ENCODE assay signal across 8 cellular contexts in the genomic region with DNA sequence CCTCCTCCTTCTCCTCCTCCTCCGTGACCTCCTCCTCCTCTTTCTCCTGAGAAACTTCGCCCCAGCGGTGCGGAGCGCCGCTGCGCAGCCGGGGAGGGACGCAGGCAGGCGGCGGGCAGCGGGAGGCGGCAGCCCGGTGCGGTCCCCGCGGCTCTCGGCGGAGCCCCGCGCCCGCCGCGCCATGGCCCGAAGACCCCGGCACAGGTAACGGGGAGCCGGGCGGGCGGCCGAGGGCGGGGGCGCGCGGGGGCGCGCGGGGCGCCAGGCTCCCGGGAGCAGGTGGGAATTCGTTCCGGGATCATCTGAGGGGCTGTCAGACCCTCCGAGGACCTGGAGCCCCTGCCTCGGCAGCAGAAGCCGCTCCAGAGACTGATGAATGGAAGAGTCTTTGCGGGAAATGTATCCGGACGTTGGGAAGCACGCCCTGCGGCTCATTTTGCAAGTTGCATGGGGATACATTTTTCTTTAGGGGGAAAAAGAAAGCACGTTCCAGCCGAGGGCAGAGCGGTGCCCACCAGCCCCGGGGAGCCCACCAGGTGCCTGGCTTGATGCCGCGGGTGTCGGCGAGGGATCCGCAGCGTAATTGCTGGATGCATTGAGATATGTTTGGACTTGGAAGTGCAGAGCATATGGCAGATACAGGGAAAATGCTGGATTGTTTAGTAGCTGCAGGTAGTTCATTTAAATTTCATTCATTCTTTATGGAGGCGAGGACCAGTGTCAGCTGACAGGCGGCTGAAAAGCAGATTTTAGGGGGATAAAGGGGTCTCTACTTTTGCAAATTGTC. TPM values are rescaled to one million over a fixed set of nuclear protein-coding genes. Genes with fewer than 3 reads are reported as not detected.
DNase-seq lines count a peak whose midpoint lies in the region; ATAC-seq and TF ChIP-seq lines count a peak whose summit lies in the region.

No MANE protein-coding gene starts in this region.

- no peak overlapping the region for H4K8ac ChIP-seq in mesendoderm (ENCODE audit: low read depth, low read length)

- H3K27ac ChIP-seq in SJCRH30 (peak overlapping the region; percentile 45; the same call in 1 of the 2 replicates), colonic mucosa (peak overlapping the region; percentile 60), mesendoderm (ENCODE audit: low read depth, low read length) (no peak overlapping the region), uterus (no peak overlapping the region)

- no peaks in the 10 kb centered on the region for H3K79me2 ChIP-seq in mesendoderm (ENCODE audit: control insufficient read depth, insufficient read depth, low read length)

- TF ChIP-seq POLR2A in uterus (IDR thresholded peaks at IDR 0.05) = no peak

- H3K36me3 ChIP-seq in SJCRH30 (no peaks in the 10 kb centered on the region; the same call in 1 of the 2 replicates), colonic mucosa (no peaks in the 10 kb centered on the region), mesendoderm (ENCODE audit: control insufficient read depth, insufficient read depth, low read length) (no peaks in the 10 kb centered on the region), uterus (no peaks in the 10 kb centered on the region)

- peak overlapping the region; percentile 88 for H3K18ac ChIP-seq in mesendoderm (ENCODE audit: low read length)

- intact Hi-C loops in colonic mucosa (cut with DNase I) = no loop called here
- intact Hi-C loops in uterus (cut with DNase I; ENCODE audit: low total_unique reads) = no loop called here

- H3K27me3 ChIP-seq in SJCRH30 = no peaks in the 10 kb centered on the region; the same call in 1 of the 2 replicates
- no peaks in the 10 kb centered on the region for H3K27me3 ChIP-seq in colonic mucosa
- H3K27me3 ChIP-seq in mesendoderm (ENCODE audit: insufficient read depth, low read length, poor library complexity) = peaks cover 18% of the 10 kb centered on the region
- H3K27me3 ChIP-seq in uterus = peaks cover 0 to 30% of the 10 kb centered on the region in 2 donors

- no peak overlapping the region for H2BK5ac ChIP-seq in mesendoderm (ENCODE audit: low read length)

- no peaks in the 10 kb centered on the region for H3K79me1 ChIP-seq in mesendoderm (ENCODE audit: low read length)

- peaks cover 12% of the 10 kb centered on the region for H3K27me3 Mint-ChIP-seq in HFFc6 (ENCODE audit: insufficient read depth)

- WGBS in mesendoderm (ENCODE audit: extremely low coverage, insufficient coverage, low lambda C conversion rate) = no CpG with 5 or more reads among the region's 62 CpGs

- peak overlapping the region; percentile 88 for H3K4me3 Mint-ChIP-seq in HFFc6

- H3K9me3 ChIP-seq in SJCRH30 (replicated peaks) (no peaks in the 10 kb centered on the region), colonic mucosa (no peaks in the 10 kb centered on the region), uterus (no peaks in the 10 kb centered on the region)

- no peak overlapping the region for H2AK5ac ChIP-seq in mesendoderm (ENCODE audit: low read length)

- H3K4me2 ChIP-seq in mesendoderm (ENCODE audit: low read length) = peak overlapping the region; percentile 94

- H3K4me3 ChIP-seq in SJCRH30 (peak overlapping the region; percentile 81), colonic mucosa (peak overlapping the region; percentile 50), mesendoderm (ENCODE audit: low read length) (peak overlapping the region; percentile 54), uterus (peak overlapping the region; percentile 6 to 47)

- peak overlapping the region; percentile 74 to 93 for H3K9ac ChIP-seq in colonic mucosa (ENCODE audit: low read depth in 2 of 2, low read length in 2 of 2)
- H3K9ac ChIP-seq in mesendoderm (ENCODE audit: low read length) = peak overlapping the region; percentile 70

- H2BK120ac ChIP-seq in mesendoderm (ENCODE audit: low read depth, low read length) = no peak overlapping the region

- no peak overlapping the region for H3K27ac Mint-ChIP-seq in HFFc6

- H3K4me1 ChIP-seq in SJCRH30 (no peaks in the 10 kb centered on the region; the same call in 1 of the 2 replicates), colonic mucosa (no peaks in the 10 kb centered on the region), mesendoderm (ENCODE audit: control insufficient read depth, low read depth, low read length) (no peaks in the 10 kb centered on the region), uterus (peaks cover 0 to 19% of the 10 kb centered on the region in 2 donors)

- H3K36me3 Mint-ChIP-seq in HFFc6 (ENCODE audit: low read depth) = no peaks in the 10 kb centered on the region

- in situ Hi-C loops in Caki2 (cut with HindIII; ENCODE audit: low pct_unique_long_range_greater_than_20kb, low sequenced_read_pairs) = no loop called here

- DNase-seq in Caki2 (ENCODE audit: low read depth) (peak; percentile 38), HFFc6 (no peak), SJCRH30 (peak; percentile 41 to 60), colonic mucosa (peak; percentile 85), mesendoderm (peak; percentile 35), uterus (no peak)
- no peak for DNase-seq in stimulated activated naive CD4-positive, alpha-beta T cell treated with Interleukin-2 at 50 U/mL for 16 hours (lab: John Stamatoyannopoulos, UW)

- no peak overlapping the region for H2BK15ac ChIP-seq in mesendoderm (replicated peaks; ENCODE audit: low read depth)

- peaks cover 29% of the 10 kb centered on the region for H3K4me1 Mint-ChIP-seq in HFFc6 (ENCODE audit: low read depth)

- peak overlapping the region; percentile 83 for H3K56ac ChIP-seq in mesendoderm (ENCODE audit: low read length)

- no peak overlapping the region for H4K5ac ChIP-seq in mesendoderm (ENCODE audit: low read length)

- H3K4ac ChIP-seq in mesendoderm (ENCODE audit: low read depth, low read length) = peak overlapping the region; percentile 74

- TF ChIP-seq CTCF in HFFc6 (IDR thresholded peaks at IDR 0.05) = no peak
- no peak for TF ChIP-seq CTCF in colonic mucosa (IDR thresholded peaks at IDR 0.05)
- no peak for TF ChIP-seq CTCF in uterus (IDR thresholded peaks at IDR 0.05)

- no peak for ATAC-seq in HG02981 (IDR thresholded peaks at IDR 0.05; ENCODE audit: unreplicated experiment)

- H3K9me3 Mint-ChIP-seq in HFFc6 = no peaks in the 10 kb centered on the region

- no peak overlapping the region for H3K23ac ChIP-seq in mesendoderm (ENCODE audit: low read length)

RNA-seq across cellular contexts. Expression of gene MYB, which starts 0.4 kb away (rescaled TPM):
- total RNA-seq in Caki2 (2014; rRNA removed; shearing (Covaris generic); ENCODE audit: low replicate concordance) = 0.95 TPM in 1 of 2 replicates, not detected in the other
- total RNA-seq in HFFc6 (2021; fragmentation: NEBNext Ultra II Directional; extraction: Animal tissue kit (Norgen Biotek cat#: 25700)) = under 1 TPM; 0.17 to 0.35 (median 0.19) TPM
- total RNA-seq in SJCRH30 (2014; rRNA removed; shearing (Covaris generic)) = 5.3 and 6.4 TPM in 2 replicates
- total RNA-seq in colonic mucosa (10 to 100 TPM; 67.2 to 78.0 TPM), uterus (1 to 10 TPM in 1 of 4 donors, under 1 TPM in 2, not detected in 1; 0.18 to 4.0 (median 0.59) TPM)
- 0.80 TPM for polyA plus RNA-seq in mesendoderm (2013, experiment 1 of 2)
- polyA plus RNA-seq in mesendoderm (2013, experiment 2 of 2) = 0.66 TPM

Comparison
In these comparisons a context has a peak if more than half of its experiments do, and no peak if none do; other contexts are left out.
1. DNase-seq: peak in Caki2 (single experiment), SJCRH30 (2 of 2), colonic mucosa (single experiment) and mesendoderm (single experiment); none in HFFc6 (single experiment), uterus (0 of 2) and stimulated activated naive CD4-positive, alpha-beta T cell treated with Interleukin-2 at 50 U/mL for 16 hours (single experiment).
2. H3K27ac ChIP-seq: peak in SJCRH30 (single experiment) and colonic mucosa (single experiment); none in mesendoderm (single experiment) and uterus (0 of 2).
3. H3K4me3 ChIP-seq: peak in every context shown above with its lines; median percentile 81 in SJCRH30; 54 in mesendoderm; 50 in colonic mucosa; 26 in uterus.